1 cellular context compared by ENCODE assay signal in genomic region chr1:151194894-151195594, GRCh38.
TF ChIP-seq lines count a peak whose summit lies in the region.

No MANE protein-coding gene starts in this region.

TF ChIP-seq in A549, 52 proteins besides CTCF, POLR2A, EP300 and RAD21 (continued from another document):
- TF ChIP-seq EHF (CRISPR knock-in tag; IDR thresholded peaks at IDR 0.05) (0 out of 2 replicates have a peak, but pooled peaks have one; percentile 40), TP53 (CRISPR knock-in tag; IDR thresholded peaks at IDR 0.05) (peak; percentile 42; the same call in 1 of the 2 replicates), CEBPB (IDR thresholded peaks at IDR 0.05) (peak; percentile 49 to 88; a peak in 2 of 4 replicates)
